Comparison of ENCODE assay signal across 18 cellular contexts in genomic region chr5:68994645-68995044, GRCh38.
A peak's percentile ranks its signal among the peaks of the same experiment; 100 is the strongest.
DNase-seq lines count a peak whose midpoint lies in the region; ATAC-seq and TF ChIP-seq lines count a peak whose summit lies in the region.
"Had no signal": no experiment of that assay in that cellular context is flagged by ENCODE, and none has a peak within 500 bp of the region (broad histone marks: within the 10 kb centered on the region; RNA-seq: fewer than 3 reads in every experiment).

No MANE protein-coding gene starts in this region.

- H3K27me3 ChIP-seq in hepatocyte = no peaks in the 10 kb centered on the region
- H3K27me3 ChIP-seq: BE2C had no signal

- H3K79me2 ChIP-seq in hepatocyte = no peaks in the 10 kb centered on the region

- CTCF ChIA-PET in activated CD4-positive, alpha-beta memory T cell treated with anti-CD3 and anti-CD28 coated beads for 36 hours (lab: Charles Lee) = interaction anchor here (1.0 to 1.2 kb wide), 2 partner anchors 13 to 117 kb away, joined by 3 to 4 read pairs; no protein-coding TSS in a partner anchor

- H3K9me3 ChIP-seq in hepatocyte (ENCODE audit: low read depth) = no peaks in the 10 kb centered on the region
- H3K9me3 ChIP-seq: BE2C had no signal

- H3K4me1 ChIP-seq in hepatocyte (ENCODE audit: insufficient read depth) = peaks cover 3% of the 10 kb centered on the region
- H3K4me1 ChIP-seq: BE2C had no signal

- ATAC-seq in GM18508 (IDR thresholded peaks at IDR 0.05; ENCODE audit: insufficient read depth, unreplicated experiment) (peak; percentile 50), GM21515 (IDR thresholded peaks at IDR 0.05; ENCODE audit: unreplicated experiment) (peak; percentile 67), HG03280 (IDR thresholded peaks at IDR 0.05; ENCODE audit: unreplicated experiment) (peak; percentile 68), HG02763 (IDR thresholded peaks at IDR 0.05; ENCODE audit: unreplicated experiment) (no peak)
- ATAC-seq: naive thymus-derived CD4-positive, alpha-beta T cell; sciatic nerve; stimulated activated naive CD8-positive, alpha-beta T cell treated with anti-CD3 and anti-CD28 coated beads, Interleukin-15, amount 100 ng/mL, for 72 hours had no signal

- intact Hi-C loops in activated CD4-positive, alpha-beta memory T cell treated with anti-CD3 and anti-CD28 coated beads for 36 hours (cut with micrococcal nuclease) = no loop called here

- H4K20me1 ChIP-seq in hepatocyte (ENCODE audit: insufficient read depth, poor library complexity, severe bottlenecking) = no peaks in the 10 kb centered on the region

- H3K4me3 Mint-ChIP-seq in activated CD4-positive, alpha-beta memory T cell treated with anti-CD3 and anti-CD28 coated beads for 36 hours = no peak overlapping the region
- H3K4me3 Mint-ChIP-seq: naive thymus-derived CD4-positive, alpha-beta T cell; stimulated activated naive CD8-positive, alpha-beta T cell treated with anti-CD3 and anti-CD28 coated beads, Interleukin-15, amount 100 ng/mL, for 72 hours had no signal

- H3K36me3 ChIP-seq in hepatocyte (replicated peaks; ENCODE audit: insufficient read depth, low read depth) = no peaks in the 10 kb centered on the region
- H3K36me3 ChIP-seq: BE2C had no signal

- WGBS in hepatocyte (ENCODE audit: low lambda C conversion rate, missing lambda C conversion rate) = 55% methylated on average over 4 of the region's 4 CpGs

- no peak overlapping the region for H3K27ac ChIP-seq in hepatocyte
- H3K27ac ChIP-seq: KMS-11 had no signal

- TF ChIP-seq CTCF in hepatocyte (IDR thresholded peaks at IDR 0.05; ENCODE audit: poor library complexity) = no peak

- H2AFZ ChIP-seq in hepatocyte = peak overlapping the region; percentile 1

- H3K4me3 ChIP-seq in hepatocyte = no peak overlapping the region

- POLR2A ChIA-PET in activated CD4-positive, alpha-beta memory T cell treated with anti-CD3 and anti-CD28 coated beads for 36 hours (lab: Charles Lee) = no interaction called here

- H3K9me2 ChIP-seq in hepatocyte (replicated peaks; ENCODE audit: insufficient read depth) = no peaks in the 10 kb centered on the region

- peaks cover 9% of the 10 kb centered on the region for H3K4me1 Mint-ChIP-seq in activated CD4-positive, alpha-beta memory T cell treated with anti-CD3 and anti-CD28 coated beads for 36 hours (ENCODE audit: low read depth)

- no peak for DNase-seq in hepatocyte (ENCODE audit: low spot score)
- DNase-seq in activated CD4-positive, alpha-beta memory T cell treated with anti-CD3 and anti-CD28 coated beads for 36 hours = no peak
- DNase-seq in activated CD4-positive, alpha-beta T cell treated with anti-CD3 and anti-CD28 coated beads for 1 hour = no peak
- DNase-seq in DMS53 treated with DMSO at 0.1 percent for 48 hours (lab: John Stamatoyannopoulos, UW; ENCODE audit: unreplicated experiment) = no peak
- DNase-seq: activated CD4-positive, alpha-beta T cell treated with anti-CD3 and anti-CD28 coated beads, Interleukin-2, amount 50 U/mL, for 4 hours; activated gamma-delta T cell treated with Interleukin-2 at 50 U/mL for 16 hours; BE2C; head of caudate nucleus; naive thymus-derived CD4-positive, alpha-beta T cell; NCI-H1417 treated with DMSO at 0.1 percent for 48 hours; NCI-H524; stimulated activated naive CD8-positive, alpha-beta T cell treated with anti-CD3 and anti-CD28 coated beads, Interleukin-15, amount 100 ng/mL, for 72 hours had no signal

- H3K4me2 ChIP-seq in hepatocyte = no peak overlapping the region
- H3K4me2 ChIP-seq: KMS-11 had no signal

- no peak overlapping the region for H3K27ac Mint-ChIP-seq in activated CD4-positive, alpha-beta memory T cell treated with anti-CD3 and anti-CD28 coated beads for 36 hours
- H3K27ac Mint-ChIP-seq: naive thymus-derived CD4-positive, alpha-beta T cell; stimulated activated naive CD8-positive, alpha-beta T cell treated with anti-CD3 and anti-CD28 coated beads, Interleukin-15, amount 100 ng/mL, for 72 hours had no signal

- no peaks in the 10 kb centered on the region for H3K36me3 Mint-ChIP-seq in activated CD4-positive, alpha-beta memory T cell treated with anti-CD3 and anti-CD28 coated beads for 36 hours
- H3K36me3 Mint-ChIP-seq: naive thymus-derived CD4-positive, alpha-beta T cell had no signal

- peaks cover 12% of the 10 kb centered on the region for H3K27me3 Mint-ChIP-seq in activated CD4-positive, alpha-beta memory T cell treated with anti-CD3 and anti-CD28 coated beads for 36 hours
- H3K27me3 Mint-ChIP-seq: stimulated activated naive CD8-positive, alpha-beta T cell treated with anti-CD3 and anti-CD28 coated beads, Interleukin-15, amount 100 ng/mL, for 72 hours had no signal

- H3K9me3 Mint-ChIP-seq in activated CD4-positive, alpha-beta memory T cell treated with anti-CD3 and anti-CD28 coated beads for 36 hours = no peaks in the 10 kb centered on the region
